ENCODE assay signal across 1 cellular context in the genomic region with DNA sequence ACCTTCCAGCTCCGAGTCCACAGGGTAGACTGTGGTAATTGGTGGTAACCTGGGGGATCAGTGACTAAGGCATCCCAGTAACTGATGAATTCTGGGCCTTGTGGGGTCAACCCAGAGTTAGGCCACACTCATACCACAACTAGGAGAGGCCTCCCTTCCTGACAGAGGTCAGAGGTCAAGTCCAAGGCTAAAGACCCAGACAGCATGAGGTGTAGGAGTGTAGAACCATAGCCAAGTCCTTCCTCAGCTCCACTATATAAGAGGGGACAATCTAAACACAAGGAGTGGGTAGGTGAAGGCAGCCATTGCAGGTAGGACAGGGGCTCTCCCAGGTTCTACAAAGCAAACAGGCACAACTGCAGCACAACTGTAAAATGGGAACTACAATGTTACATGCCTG.
TF ChIP-seq lines count a peak whose summit lies in the region.

No MANE protein-coding gene starts in this region.

TF ChIP-seq in K562, 482 proteins besides CTCF, POLR2A, EP300 and RAD21:
- TF ChIP-seq NR2C1 (IDR thresholded peaks at IDR 0.05) (peak; percentile 76), NR2C1 (tag; IDR thresholded peaks at IDR 0.05) (peak; percentile 74), NR2C2 (CRISPR knock-in tag; IDR thresholded peaks at IDR 0.05) (peak; percentile 64; the same call in 1 of the 2 replicates), NR2C2 (tag; IDR thresholded peaks at IDR 0.05) (peak; percentile 44; the same call in 1 of the 2 replicates), NCOA2 (IDR thresholded peaks at IDR 0.05; ENCODE audit: partially characterized antibody in 2 of 2) (no peak)
- TF ChIP-seq, protein P1, sequence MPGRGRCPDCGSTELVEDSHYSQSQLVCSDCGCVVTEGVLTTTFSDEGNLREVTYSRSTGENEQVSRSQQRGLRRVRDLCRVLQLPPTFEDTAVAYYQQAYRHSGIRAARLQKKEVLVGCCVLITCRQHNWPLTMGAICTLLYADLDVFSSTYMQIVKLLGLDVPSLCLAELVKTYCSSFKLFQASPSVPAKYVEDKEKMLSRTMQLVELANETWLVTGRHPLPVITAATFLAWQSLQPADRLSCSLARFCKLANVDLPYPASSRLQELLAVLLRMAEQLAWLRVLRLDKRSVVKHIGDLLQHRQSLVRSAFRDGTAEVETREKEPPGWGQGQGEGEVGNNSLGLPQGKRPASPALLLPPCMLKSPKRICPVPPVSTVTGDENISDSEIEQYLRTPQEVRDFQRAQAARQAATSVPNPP (IDR thresholded peaks at IDR 0.05; ENCODE audit: borderline replicate concordance, insufficient read depth, insufficient read length): no peak
- TF ChIP-seq, protein P2, sequence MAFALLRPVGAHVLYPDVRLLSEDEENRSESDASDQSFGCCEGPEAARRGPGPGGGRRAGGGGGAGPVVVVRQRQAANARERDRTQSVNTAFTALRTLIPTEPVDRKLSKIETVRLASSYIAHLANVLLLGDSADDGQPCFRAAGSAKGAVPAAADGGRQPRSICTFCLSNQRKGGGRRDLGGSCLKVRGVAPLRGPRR (CRISPR knock-in tag; IDR thresholded peaks at IDR 0.05): no peak
- TF ChIP-seq, protein P3, sequence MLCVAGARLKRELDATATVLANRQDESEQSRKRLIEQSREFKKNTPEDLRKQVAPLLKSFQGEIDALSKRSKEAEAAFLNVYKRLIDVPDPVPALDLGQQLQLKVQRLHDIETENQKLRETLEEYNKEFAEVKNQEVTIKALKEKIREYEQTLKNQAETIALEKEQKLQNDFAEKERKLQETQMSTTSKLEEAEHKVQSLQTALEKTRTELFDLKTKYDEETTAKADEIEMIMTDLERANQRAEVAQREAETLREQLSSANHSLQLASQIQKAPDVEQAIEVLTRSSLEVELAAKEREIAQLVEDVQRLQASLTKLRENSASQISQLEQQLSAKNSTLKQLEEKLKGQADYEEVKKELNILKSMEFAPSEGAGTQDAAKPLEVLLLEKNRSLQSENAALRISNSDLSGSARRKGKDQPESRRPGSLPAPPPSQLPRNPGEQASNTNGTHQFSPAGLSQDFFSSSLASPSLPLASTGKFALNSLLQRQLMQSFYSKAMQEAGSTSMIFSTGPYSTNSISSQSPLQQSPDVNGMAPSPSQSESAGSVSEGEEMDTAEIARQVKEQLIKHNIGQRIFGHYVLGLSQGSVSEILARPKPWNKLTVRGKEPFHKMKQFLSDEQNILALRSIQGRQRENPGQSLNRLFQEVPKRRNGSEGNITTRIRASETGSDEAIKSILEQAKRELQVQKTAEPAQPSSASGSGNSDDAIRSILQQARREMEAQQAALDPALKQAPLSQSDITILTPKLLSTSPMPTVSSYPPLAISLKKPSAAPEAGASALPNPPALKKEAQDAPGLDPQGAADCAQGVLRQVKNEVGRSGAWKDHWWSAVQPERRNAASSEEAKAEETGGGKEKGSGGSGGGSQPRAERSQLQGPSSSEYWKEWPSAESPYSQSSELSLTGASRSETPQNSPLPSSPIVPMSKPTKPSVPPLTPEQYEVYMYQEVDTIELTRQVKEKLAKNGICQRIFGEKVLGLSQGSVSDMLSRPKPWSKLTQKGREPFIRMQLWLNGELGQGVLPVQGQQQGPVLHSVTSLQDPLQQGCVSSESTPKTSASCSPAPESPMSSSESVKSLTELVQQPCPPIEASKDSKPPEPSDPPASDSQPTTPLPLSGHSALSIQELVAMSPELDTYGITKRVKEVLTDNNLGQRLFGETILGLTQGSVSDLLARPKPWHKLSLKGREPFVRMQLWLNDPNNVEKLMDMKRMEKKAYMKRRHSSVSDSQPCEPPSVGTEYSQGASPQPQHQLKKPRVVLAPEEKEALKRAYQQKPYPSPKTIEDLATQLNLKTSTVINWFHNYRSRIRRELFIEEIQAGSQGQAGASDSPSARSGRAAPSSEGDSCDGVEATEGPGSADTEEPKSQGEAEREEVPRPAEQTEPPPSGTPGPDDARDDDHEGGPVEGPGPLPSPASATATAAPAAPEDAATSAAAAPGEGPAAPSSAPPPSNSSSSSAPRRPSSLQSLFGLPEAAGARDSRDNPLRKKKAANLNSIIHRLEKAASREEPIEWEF (CRISPR knock-in tag; IDR thresholded peaks at IDR 0.05): no peak
